2 cellular contexts compared by ENCODE assay signal in genomic region chr3:120093923-120094775, GRCh38.
TF ChIP-seq lines count a peak whose summit lies in the region.

Gene GSK3B, minus strand, starts transcription at chr3:120094447. Its CDS starts 1,013 bp downstream, at chr3:120093434.

TF ChIP-seq in Ishikawa, 13 proteins besides CTCF, POLR2A, EP300 and RAD21 (continued from another document):
- TF ChIP-seq REST (IDR thresholded peaks at IDR 0.05; ENCODE audit: low read depth) (peak; percentile 22; the same call in 1 of the 2 replicates), USF1 (IDR thresholded peaks at IDR 0.05) (peak; percentile 36; the same call in 1 of the 2 replicates), CREB1 (IDR thresholded peaks at IDR 0.05; ENCODE audit: low read depth) (no peak), EGR1 (IDR thresholded peaks at IDR 0.05) (no peak; the same call in 1 of the 2 replicates), ZBTB7A (IDR thresholded peaks at IDR 0.05; ENCODE audit: low read depth) (peak; percentile 41; the same call in 1 of the 2 replicates), TEAD4 (IDR thresholded peaks at IDR 0.05) (0 out of 2 replicates have a peak, but pooled peaks have one; percentile 4), YY1 (IDR thresholded peaks at IDR 0.05; ENCODE audit: low read depth) (peak; percentile 82), TCF12 (IDR thresholded peaks at IDR 0.05; ENCODE audit: low read depth) (peak; percentile 44; the same call in 1 of the 2 replicates), CEBPB (IDR thresholded peaks at IDR 0.05) (no peak), FOXM1 (IDR thresholded peaks at IDR 0.05; ENCODE audit: borderline replicate concordance, low read depth) (no peak)
TF ChIP-seq in Ishikawa: peak in this region for 9.

TF ChIP-seq in SK-N-SH, 30 proteins besides CTCF, POLR2A, EP300 and RAD21 (continued from another document):
- TF ChIP-seq PBX3 (IDR thresholded peaks at IDR 0.05) = 0 out of 2 replicates have a peak, but pooled peaks have one; percentile 0
- peak; percentile 18; the same call in 1 of the 2 replicates for TF ChIP-seq FOXM1 (IDR thresholded peaks at IDR 0.05; ENCODE audit: low read depth)
- TF ChIP-seq TCF12 (IDR thresholded peaks at IDR 0.05) = no peak
- peak; percentile 4; the same call in 1 of the 2 replicates for TF ChIP-seq USF1 (IDR thresholded peaks at IDR 0.05; ENCODE audit: borderline replicate concordance, low read depth)
- 0 out of 2 replicates have a peak, but pooled peaks have one; percentile 10 for TF ChIP-seq RCOR1 (IDR thresholded peaks at IDR 0.05; ENCODE audit: low read length)
TF ChIP-seq in SK-N-SH: peak in this region for 12.
